In the genomic region with DNA sequence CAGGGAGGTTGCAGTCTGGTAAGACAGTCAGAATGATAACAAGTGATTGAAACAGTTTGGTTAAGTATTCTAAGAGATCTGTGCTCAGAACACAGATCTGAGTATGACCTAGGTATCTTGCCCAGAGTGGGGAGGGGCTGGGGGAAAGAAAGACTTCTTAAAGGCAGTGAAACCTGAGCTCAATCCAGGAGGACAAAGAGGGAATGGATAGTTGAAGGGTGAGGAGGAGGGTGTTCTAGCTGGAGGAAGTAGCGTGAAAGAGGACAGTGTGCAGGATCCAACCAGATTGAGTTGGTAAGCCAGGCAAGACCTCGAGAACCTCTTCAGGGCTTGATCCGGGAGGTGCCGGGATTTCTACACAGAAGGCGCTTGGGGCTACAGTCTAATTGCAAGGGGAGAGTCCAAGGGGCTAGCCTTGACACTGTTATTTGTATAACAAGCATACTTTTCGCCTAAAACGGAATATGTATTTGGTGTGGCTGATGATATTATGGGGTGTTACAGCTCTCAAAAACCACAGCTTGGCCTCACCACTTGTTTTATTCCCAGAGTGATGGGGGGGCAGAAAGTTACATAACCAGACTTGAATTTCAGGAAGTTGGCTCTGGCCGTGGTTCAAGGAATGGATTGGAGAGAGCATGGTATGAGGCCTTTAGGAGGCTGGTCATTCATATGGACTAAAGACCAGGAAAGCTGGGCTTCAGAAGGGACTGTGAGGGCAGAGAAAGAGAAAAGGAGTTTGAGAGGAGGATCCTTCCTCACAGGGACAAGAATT, we compare ENCODE assay signal across 10 cellular contexts. TPM values are rescaled to one million over a fixed set of nuclear protein-coding genes. Genes with fewer than 3 reads are reported as not detected.
A peak's percentile ranks its signal among the peaks of the same experiment; 100 is the strongest.
DNase-seq lines count a peak whose midpoint lies in the region; ATAC-seq and TF ChIP-seq lines count a peak whose summit lies in the region.
"Had no signal": no experiment of that assay in that cellular context is flagged by ENCODE, and none has a peak within 500 bp of the region (broad histone marks: within the 10 kb centered on the region; RNA-seq: fewer than 3 reads in every experiment).

No MANE protein-coding gene starts in this region.

- H3K4me1 Mint-ChIP-seq in activated CD8-positive, alpha-beta memory T cell treated with anti-CD3 and anti-CD28 coated beads, Interleukin-2, amount 10 ng/mL, durations not matched to agents 7 days and 5 days, result peaks cover 66% of the 10 kb centered on the region
- H3K4me1 Mint-ChIP-seq in activated CD8-positive, alpha-beta T cell treated with anti-CD3 and anti-CD28 coated beads, Interleukin-2, amount 10 ng/mL, durations not matched to agents 7 days and 5 days (ENCODE audit: low read depth), result peaks cover 72% of the 10 kb centered on the region

- H3K27me3 ChIP-seq in right cardiac atrium (ENCODE audit: control insufficient read depth, insufficient read depth) (no peaks in the 10 kb centered on the region), stomach (no peaks in the 10 kb centered on the region)
- H3K27me3 ChIP-seq: uterus had no signal

- H3K4me1 ChIP-seq in right cardiac atrium (ENCODE audit: control insufficient read depth, insufficient read depth, low read length), result peaks cover 39% of the 10 kb centered on the region
- peaks cover 13 to 91% (median 40%) of the 10 kb centered on the region in 4 donors for H3K4me1 ChIP-seq in stomach

- 70% methylated on average over 8 of the region's 8 CpGs for WGBS in right cardiac atrium
- 66 to 78% (median 74%) methylated on average over 8 of the region's 8 CpGs for WGBS in stomach, 5 donors

- TF ChIP-seq EP300 in stomach (IDR thresholded peaks at IDR 0.05), result no peak

- peaks cover 36% of the 10 kb centered on the region for H3K36me3 Mint-ChIP-seq in activated CD8-positive, alpha-beta memory T cell treated with anti-CD3 and anti-CD28 coated beads, Interleukin-2, amount 10 ng/mL, durations not matched to agents 7 days and 5 days
- peaks cover 66% of the 10 kb centered on the region for H3K36me3 Mint-ChIP-seq in activated CD8-positive, alpha-beta T cell treated with anti-CD3 and anti-CD28 coated beads, Interleukin-2, amount 10 ng/mL, durations not matched to agents 7 days and 5 days (ENCODE audit: low read depth)

- no peak overlapping the region for H3K4me3 Mint-ChIP-seq in activated CD8-positive, alpha-beta memory T cell treated with anti-CD3 and anti-CD28 coated beads, Interleukin-2, amount 10 ng/mL, durations not matched to agents 7 days and 5 days
- H3K4me3 Mint-ChIP-seq in activated CD8-positive, alpha-beta T cell treated with anti-CD3 and anti-CD28 coated beads, Interleukin-2, amount 10 ng/mL, durations not matched to agents 7 days and 5 days, result no peak overlapping the region

- H3K36me3 ChIP-seq in stomach, result no peaks in the 10 kb centered on the region
- H3K36me3 ChIP-seq: uterus had no signal

- DNase-seq in activated CD8-positive, alpha-beta memory T cell treated with anti-CD3 and anti-CD28 coated beads, Interleukin-2, amount 10 ng/mL, durations not matched to agents 7 days and 5 days, result no peak
- DNase-seq in activated CD8-positive, alpha-beta memory T cell treated with anti-CD3 and anti-CD28 coated beads, Interleukin-2, amount 50 U/mL, for 4 hours, result no peak
- DNase-seq in activated CD8-positive, alpha-beta T cell treated with anti-CD3 and anti-CD28 coated beads, Interleukin-2, amount 10 ng/mL, durations not matched to agents 7 days and 5 days, result no peak
- DNase-seq in right cardiac atrium (peak in 2 of 3 donors; percentile 44 to 77), stomach (no peak), NCI-H82 (lab: John Stamatoyannopoulos, UW) (no peak), NCI-H2196 treated with DMSO at 0.1 percent for 48 hours (lab: John Stamatoyannopoulos, UW; ENCODE audit: unreplicated experiment) (no peak), T1000 (lab: John Stamatoyannopoulos, UW) (no peak)
- DNase-seq: NCI-H526 treated with DMSO at 0.1 percent for 48 hours had no signal

- CTCF ChIA-PET in activated CD8-positive, alpha-beta memory T cell treated with anti-CD3 and anti-CD28 coated beads, Interleukin-2, amount 10 ng/mL, durations not matched to agents 7 days and 5 days (lab: Charles Lee), result interaction anchor here (1.0 to 3.9 kb wide), 5 partner anchors 13 to 48 kb away, joined by 4 to 17 read pairs (median 6); no protein-coding TSS in a partner anchor
- CTCF ChIA-PET in activated CD8-positive, alpha-beta T cell treated with anti-CD3 and anti-CD28 coated beads, Interleukin-2, amount 10 ng/mL, durations not matched to agents 7 days and 5 days (lab: Charles Lee), result interaction anchor here (1.2 to 4.4 kb wide), 6 partner anchors 12 to 48 kb away, joined by 3 to 28 read pairs (median 6); a partner anchor contains a TSS

- no peak for TF ChIP-seq CTCF in stomach (IDR thresholded peaks at IDR 0.05)

- no peak overlapping the region for H3K4me3 ChIP-seq in right cardiac atrium (ENCODE audit: low read length)
- no peak overlapping the region for H3K4me3 ChIP-seq in stomach
- H3K4me3 ChIP-seq: uterus had no signal

- H3K9me3 ChIP-seq in right cardiac atrium (ENCODE audit: control insufficient read depth, low read length), result no peaks in the 10 kb centered on the region
- no peaks in the 10 kb centered on the region for H3K9me3 ChIP-seq in stomach
- H3K9me3 ChIP-seq: uterus had no signal

- no peak for ATAC-seq in activated CD8-positive, alpha-beta memory T cell treated with anti-CD3 and anti-CD28 coated beads, Interleukin-2, amount 10 ng/mL, durations not matched to agents 7 days and 5 days
- no peak for ATAC-seq in activated CD8-positive, alpha-beta T cell treated with anti-CD3 and anti-CD28 coated beads, Interleukin-2, amount 10 ng/mL, durations not matched to agents 7 days and 5 days
- ATAC-seq in right cardiac atrium, result peak; percentile 33 to 34

- POLR2A ChIA-PET in activated CD8-positive, alpha-beta T cell treated with anti-CD3 and anti-CD28 coated beads, Interleukin-2, amount 10 ng/mL, durations not matched to agents 7 days and 5 days (lab: Charles Lee), result interaction anchor here (1.1 to 2.2 kb wide), 3 partner anchors 16 to 287 kb away, joined by 3 to 9 read pairs (median 4); no protein-coding TSS in a partner anchor

- intact Hi-C loops in right cardiac atrium (cut with DNase I) (no loop called here), stomach (cut with DNase I; ENCODE audit: low total_unique reads) (no loop called here)

- H3K27ac ChIP-seq in right cardiac atrium (ENCODE audit: low read length) (peak overlapping the region; percentile 15), stomach (peak overlapping the region in 4 of 5 donors; percentile 40 to 66 (median 43))

- peak overlapping the region; percentile 61 for H3K27ac Mint-ChIP-seq in activated CD8-positive, alpha-beta memory T cell treated with anti-CD3 and anti-CD28 coated beads, Interleukin-2, amount 10 ng/mL, durations not matched to agents 7 days and 5 days
- H3K27ac Mint-ChIP-seq in activated CD8-positive, alpha-beta T cell treated with anti-CD3 and anti-CD28 coated beads, Interleukin-2, amount 10 ng/mL, durations not matched to agents 7 days and 5 days, result peak overlapping the region; percentile 87

- no peaks in the 10 kb centered on the region for H3K27me3 Mint-ChIP-seq in activated CD8-positive, alpha-beta memory T cell treated with anti-CD3 and anti-CD28 coated beads, Interleukin-2, amount 10 ng/mL, durations not matched to agents 7 days and 5 days
- no peaks in the 10 kb centered on the region for H3K27me3 Mint-ChIP-seq in activated CD8-positive, alpha-beta T cell treated with anti-CD3 and anti-CD28 coated beads, Interleukin-2, amount 10 ng/mL, durations not matched to agents 7 days and 5 days (ENCODE audit: low read depth)

- no peaks in the 10 kb centered on the region for H3K9me3 Mint-ChIP-seq in activated CD8-positive, alpha-beta memory T cell treated with anti-CD3 and anti-CD28 coated beads, Interleukin-2, amount 10 ng/mL, durations not matched to agents 7 days and 5 days (ENCODE audit: low read depth)
- no peaks in the 10 kb centered on the region for H3K9me3 Mint-ChIP-seq in activated CD8-positive, alpha-beta T cell treated with anti-CD3 and anti-CD28 coated beads, Interleukin-2, amount 10 ng/mL, durations not matched to agents 7 days and 5 days (ENCODE audit: insufficient read depth)

- no peak for TF ChIP-seq POLR2A in stomach (IDR thresholded peaks at IDR 0.05)

RNA-seq across cellular contexts. Expression of a gene that starts 19.1 kb away (rescaled TPM):
- 100 to 1,000 TPM; 121 to 129 TPM for total RNA-seq in activated CD8-positive, alpha-beta memory T cell treated with anti-CD3 and anti-CD28 coated beads, Interleukin-2, amount 10 ng/mL, durations not matched to agents 7 days and 5 days
- total RNA-seq in activated CD8-positive, alpha-beta T cell treated with anti-CD3 and anti-CD28 coated beads, Interleukin-2, amount 10 ng/mL, durations not matched to agents 7 days and 5 days, result 100 to 1,000 TPM; 143 to 145 TPM
- 10 to 100 TPM; 53.4 to 61.5 (median 58.2) TPM for total RNA-seq in right cardiac atrium
- 27.1 TPM for polyA plus RNA-seq in right cardiac atrium
- 10 to 100 TPM in 4 of 5 donors, 1 to 10 TPM in 1; 8.2 to 29.0 (median 16.2) TPM for total RNA-seq in stomach
- 10 to 100 TPM in 2 of 3 donors, 1 to 10 TPM in 1; 6.0 to 43.7 (median 23.2) TPM for polyA plus RNA-seq in stomach

Comparison
In these comparisons a context has a peak if more than half of its experiments do, and no peak if none do; other contexts are left out.
1. ATAC-seq: peak in right cardiac atrium (2 of 2); none in activated CD8-positive, alpha-beta memory T cell treated with anti-CD3 and anti-CD28 coated beads, Interleukin-2, amount 10 ng/mL, durations not matched to agents 7 days and 5 days (single experiment) and activated CD8-positive, alpha-beta T cell treated with anti-CD3 and anti-CD28 coated beads, Interleukin-2, amount 10 ng/mL, durations not matched to agents 7 days and 5 days (single experiment).
2. DNase-seq: peak in right cardiac atrium (2 of 3); none in activated CD8-positive, alpha-beta memory T cell treated with anti-CD3 and anti-CD28 coated beads, Interleukin-2, amount 10 ng/mL, durations not matched to agents 7 days and 5 days (single experiment), activated CD8-positive, alpha-beta memory T cell treated with anti-CD3 and anti-CD28 coated beads, Interleukin-2, amount 50 U/mL, for 4 hours (single experiment), activated CD8-positive, alpha-beta T cell treated with anti-CD3 and anti-CD28 coated beads, Interleukin-2, amount 10 ng/mL, durations not matched to agents 7 days and 5 days (single experiment), stomach (single experiment), NCI-H82 (single experiment), NCI-H2196 treated with DMSO at 0.1 percent for 48 hours (single experiment) and T1000 (single experiment).